In the genomic region with DNA sequence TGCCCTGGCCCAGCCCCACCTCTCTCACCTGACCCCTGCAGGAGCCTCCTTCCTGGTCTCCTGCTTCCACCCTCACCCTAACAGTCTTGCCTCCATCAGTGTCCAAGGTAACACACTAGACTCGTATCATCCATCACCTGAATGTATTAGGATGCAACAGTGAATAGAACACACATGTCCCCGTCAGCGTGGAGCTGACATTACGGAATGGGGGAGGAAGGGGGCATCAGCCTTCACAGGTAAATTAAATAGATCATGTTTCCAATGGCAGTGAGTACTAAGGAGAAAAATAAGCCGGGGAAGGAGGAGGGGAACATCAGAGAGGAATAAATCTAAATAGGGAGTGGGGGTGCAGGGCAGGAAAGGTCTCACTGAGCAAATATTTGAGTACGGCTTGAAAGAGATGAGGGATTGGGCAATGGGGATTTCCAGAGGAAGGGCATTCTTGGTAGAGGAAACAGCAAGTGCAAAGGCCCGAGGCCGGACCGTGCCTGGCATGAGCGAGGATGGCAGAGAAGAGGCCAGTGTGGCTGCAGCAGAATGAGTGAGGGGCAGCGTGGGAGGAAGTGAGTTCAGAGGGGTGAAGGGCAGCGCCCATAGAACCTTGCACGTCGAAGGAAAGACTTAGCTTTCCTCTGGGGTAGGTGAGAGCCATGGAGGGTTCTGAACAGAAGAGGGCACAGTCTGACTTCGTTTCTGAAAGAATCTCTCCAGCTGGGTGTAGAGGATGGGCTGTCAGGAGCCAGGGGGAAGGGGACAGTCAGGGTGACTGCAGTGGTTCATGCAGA, we compare ENCODE assay signal across 1 cellular context.
TF ChIP-seq lines count a peak whose summit lies in the region.

No MANE protein-coding gene starts in this region.

TF ChIP-seq in HepG2, 621 proteins besides CTCF, POLR2A, EP300 and RAD21 (continued from another document and continues in another):
- TF ChIP-seq ZNF607 (CRISPR knock-in tag; IDR thresholded peaks at IDR 0.05; ENCODE audit: borderline replicate concordance) (peak; percentile 94), ZNF772 (CRISPR knock-in tag; IDR thresholded peaks at IDR 0.05) (no peak), ZNF496 (CRISPR knock-in tag; IDR thresholded peaks at IDR 0.05; ENCODE audit: insufficient replicate concordance) (no peak), ELF4 (CRISPR knock-in tag; IDR thresholded peaks at IDR 0.05; ENCODE audit: borderline replicate concordance) (no peak), TRIM24 (CRISPR knock-in tag; IDR thresholded peaks at IDR 0.05) (peak; percentile 84), FOXO1 (CRISPR knock-in tag; IDR thresholded peaks at IDR 0.05) (peak; percentile 98), MEIS2 (CRISPR knock-in tag; IDR thresholded peaks at IDR 0.05) (no peak; the same call in 1 of the 2 replicates), RXRA (CRISPR knock-in tag; IDR thresholded peaks at IDR 0.05) (peak; percentile 96), HOXA7 (CRISPR knock-in tag; IDR thresholded peaks at IDR 0.05) (no peak), ZNF720 (CRISPR knock-in tag; IDR thresholded peaks at IDR 0.05) (no peak), SMAD1 (CRISPR knock-in tag; IDR thresholded peaks at IDR 0.05; ENCODE audit: borderline replicate concordance, low read depth) (0 out of 2 replicates have a peak, but pooled peaks have one; percentile 93), MBNL3 (CRISPR knock-in tag; conservative IDR thresholded peaks at IDR 0.05) (no peak), DNMT1 (CRISPR knock-in tag; IDR thresholded peaks at IDR 0.05) (no peak), GATAD1 (CRISPR knock-in tag; IDR thresholded peaks at IDR 0.05) (peak; percentile 80), ELF3 (CRISPR knock-in tag; IDR thresholded peaks at IDR 0.05) (peak; percentile 99), THAP11 (CRISPR knock-in tag; IDR thresholded peaks at IDR 0.05) (peak; percentile 86), AHR (CRISPR knock-in tag; IDR thresholded peaks at IDR 0.05) (peak; percentile 78), NR3C1 (CRISPR knock-in tag; IDR thresholded peaks at IDR 0.05) (no peak), RBFOX2 (IDR thresholded peaks at IDR 0.05; ENCODE audit: low read depth, low read length) (no peak), MAFF (IDR thresholded peaks at IDR 0.05; ENCODE audit: low read depth, low read length) (0 out of 2 replicates have a peak, but pooled peaks have one; percentile 11), PHF21A (CRISPR knock-in tag; IDR thresholded peaks at IDR 0.05) (peak; percentile 99)
- TF ChIP-seq, protein P1, sequence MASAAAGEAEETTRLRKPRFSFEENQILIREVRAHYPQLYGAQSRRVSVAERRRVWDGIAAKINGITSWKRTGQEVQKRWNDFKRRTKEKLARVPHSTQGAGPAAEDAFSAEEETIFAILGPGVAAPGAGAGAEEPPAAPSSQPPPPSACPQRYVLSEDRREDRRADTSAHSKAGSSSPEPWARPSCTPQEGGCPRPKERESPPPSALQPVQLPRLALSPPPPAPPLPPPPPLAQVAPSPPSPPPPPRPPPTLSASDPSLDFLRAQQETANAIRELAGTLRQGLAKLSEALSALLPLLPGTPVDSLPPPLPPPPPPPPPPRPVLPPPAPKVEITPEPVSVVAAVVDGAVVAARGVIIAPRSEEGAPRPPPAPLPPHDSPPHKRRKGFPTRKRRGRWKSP (CRISPR knock-in tag; IDR thresholded peaks at IDR 0.05): peak; percentile 57; the same call in 1 of the 2 replicates
- TF ChIP-seq, protein P2, sequence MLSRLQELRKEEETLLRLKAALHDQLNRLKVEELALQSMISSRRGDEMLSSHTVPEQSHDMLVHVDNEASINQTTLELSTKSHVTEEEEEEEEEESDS (CRISPR knock-in tag; IDR thresholded peaks at IDR 0.05; ENCODE audit: borderline replicate concordance): no peak; the same call in 1 of the 2 replicates
- TF ChIP-seq, protein P3, sequence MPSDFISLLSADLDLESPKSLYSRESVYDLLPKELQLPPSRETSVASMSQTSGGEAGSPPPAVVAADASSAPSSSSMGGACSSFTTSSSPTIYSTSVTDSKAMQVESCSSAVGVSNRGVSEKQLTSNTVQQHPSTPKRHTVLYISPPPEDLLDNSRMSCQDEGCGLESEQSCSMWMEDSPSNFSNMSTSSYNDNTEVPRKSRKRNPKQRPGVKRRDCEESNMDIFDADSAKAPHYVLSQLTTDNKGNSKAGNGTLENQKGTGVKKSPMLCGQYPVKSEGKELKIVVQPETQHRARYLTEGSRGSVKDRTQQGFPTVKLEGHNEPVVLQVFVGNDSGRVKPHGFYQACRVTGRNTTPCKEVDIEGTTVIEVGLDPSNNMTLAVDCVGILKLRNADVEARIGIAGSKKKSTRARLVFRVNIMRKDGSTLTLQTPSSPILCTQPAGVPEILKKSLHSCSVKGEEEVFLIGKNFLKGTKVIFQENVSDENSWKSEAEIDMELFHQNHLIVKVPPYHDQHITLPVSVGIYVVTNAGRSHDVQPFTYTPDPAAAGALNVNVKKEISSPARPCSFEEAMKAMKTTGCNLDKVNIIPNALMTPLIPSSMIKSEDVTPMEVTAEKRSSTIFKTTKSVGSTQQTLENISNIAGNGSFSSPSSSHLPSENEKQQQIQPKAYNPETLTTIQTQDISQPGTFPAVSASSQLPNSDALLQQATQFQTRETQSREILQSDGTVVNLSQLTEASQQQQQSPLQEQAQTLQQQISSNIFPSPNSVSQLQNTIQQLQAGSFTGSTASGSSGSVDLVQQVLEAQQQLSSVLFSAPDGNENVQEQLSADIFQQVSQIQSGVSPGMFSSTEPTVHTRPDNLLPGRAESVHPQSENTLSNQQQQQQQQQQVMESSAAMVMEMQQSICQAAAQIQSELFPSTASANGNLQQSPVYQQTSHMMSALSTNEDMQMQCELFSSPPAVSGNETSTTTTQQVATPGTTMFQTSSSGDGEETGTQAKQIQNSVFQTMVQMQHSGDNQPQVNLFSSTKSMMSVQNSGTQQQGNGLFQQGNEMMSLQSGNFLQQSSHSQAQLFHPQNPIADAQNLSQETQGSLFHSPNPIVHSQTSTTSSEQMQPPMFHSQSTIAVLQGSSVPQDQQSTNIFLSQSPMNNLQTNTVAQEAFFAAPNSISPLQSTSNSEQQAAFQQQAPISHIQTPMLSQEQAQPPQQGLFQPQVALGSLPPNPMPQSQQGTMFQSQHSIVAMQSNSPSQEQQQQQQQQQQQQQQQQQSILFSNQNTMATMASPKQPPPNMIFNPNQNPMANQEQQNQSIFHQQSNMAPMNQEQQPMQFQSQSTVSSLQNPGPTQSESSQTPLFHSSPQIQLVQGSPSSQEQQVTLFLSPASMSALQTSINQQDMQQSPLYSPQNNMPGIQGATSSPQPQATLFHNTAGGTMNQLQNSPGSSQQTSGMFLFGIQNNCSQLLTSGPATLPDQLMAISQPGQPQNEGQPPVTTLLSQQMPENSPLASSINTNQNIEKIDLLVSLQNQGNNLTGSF (CRISPR knock-in tag; IDR thresholded peaks at IDR 0.05): no peak
- TF ChIP-seq, protein P4, sequence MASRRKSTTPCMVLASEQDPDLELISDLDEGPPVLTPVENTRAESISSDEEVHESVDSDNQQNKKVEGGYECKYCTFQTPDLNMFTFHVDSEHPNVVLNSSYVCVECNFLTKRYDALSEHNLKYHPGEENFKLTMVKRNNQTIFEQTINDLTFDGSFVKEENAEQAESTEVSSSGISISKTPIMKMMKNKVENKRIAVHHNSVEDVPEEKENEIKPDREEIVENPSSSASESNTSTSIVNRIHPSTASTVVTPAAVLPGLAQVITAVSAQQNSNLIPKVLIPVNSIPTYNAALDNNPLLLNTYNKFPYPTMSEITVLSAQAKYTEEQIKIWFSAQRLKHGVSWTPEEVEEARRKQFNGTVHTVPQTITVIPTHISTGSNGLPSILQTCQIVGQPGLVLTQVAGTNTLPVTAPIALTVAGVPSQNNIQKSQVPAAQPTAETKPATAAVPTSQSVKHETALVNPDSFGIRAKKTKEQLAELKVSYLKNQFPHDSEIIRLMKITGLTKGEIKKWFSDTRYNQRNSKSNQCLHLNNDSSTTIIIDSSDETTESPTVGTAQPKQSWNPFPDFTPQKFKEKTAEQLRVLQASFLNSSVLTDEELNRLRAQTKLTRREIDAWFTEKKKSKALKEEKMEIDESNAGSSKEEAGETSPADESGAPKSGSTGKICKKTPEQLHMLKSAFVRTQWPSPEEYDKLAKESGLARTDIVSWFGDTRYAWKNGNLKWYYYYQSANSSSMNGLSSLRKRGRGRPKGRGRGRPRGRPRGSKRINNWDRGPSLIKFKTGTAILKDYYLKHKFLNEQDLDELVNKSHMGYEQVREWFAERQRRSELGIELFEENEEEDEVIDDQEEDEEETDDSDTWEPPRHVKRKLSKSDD (CRISPR knock-in tag; IDR thresholded peaks at IDR 0.05; ENCODE audit: low read depth): no peak
- TF ChIP-seq, protein P5, sequence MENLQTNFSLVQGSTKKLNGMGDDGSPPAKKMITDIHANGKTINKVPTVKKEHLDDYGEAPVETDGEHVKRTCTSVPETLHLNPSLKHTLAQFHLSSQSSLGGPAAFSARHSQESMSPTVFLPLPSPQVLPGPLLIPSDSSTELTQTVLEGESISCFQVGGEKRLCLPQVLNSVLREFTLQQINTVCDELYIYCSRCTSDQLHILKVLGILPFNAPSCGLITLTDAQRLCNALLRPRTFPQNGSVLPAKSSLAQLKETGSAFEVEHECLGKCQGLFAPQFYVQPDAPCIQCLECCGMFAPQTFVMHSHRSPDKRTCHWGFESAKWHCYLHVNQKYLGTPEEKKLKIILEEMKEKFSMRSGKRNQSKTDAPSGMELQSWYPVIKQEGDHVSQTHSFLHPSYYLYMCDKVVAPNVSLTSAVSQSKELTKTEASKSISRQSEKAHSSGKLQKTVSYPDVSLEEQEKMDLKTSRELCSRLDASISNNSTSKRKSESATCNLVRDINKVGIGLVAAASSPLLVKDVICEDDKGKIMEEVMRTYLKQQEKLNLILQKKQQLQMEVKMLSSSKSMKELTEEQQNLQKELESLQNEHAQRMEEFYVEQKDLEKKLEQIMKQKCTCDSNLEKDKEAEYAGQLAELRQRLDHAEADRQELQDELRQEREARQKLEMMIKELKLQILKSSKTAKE (CRISPR knock-in tag; IDR thresholded peaks at IDR 0.05; ENCODE audit: borderline replicate concordance): peak; percentile 95
- TF ChIP-seq, protein P6, sequence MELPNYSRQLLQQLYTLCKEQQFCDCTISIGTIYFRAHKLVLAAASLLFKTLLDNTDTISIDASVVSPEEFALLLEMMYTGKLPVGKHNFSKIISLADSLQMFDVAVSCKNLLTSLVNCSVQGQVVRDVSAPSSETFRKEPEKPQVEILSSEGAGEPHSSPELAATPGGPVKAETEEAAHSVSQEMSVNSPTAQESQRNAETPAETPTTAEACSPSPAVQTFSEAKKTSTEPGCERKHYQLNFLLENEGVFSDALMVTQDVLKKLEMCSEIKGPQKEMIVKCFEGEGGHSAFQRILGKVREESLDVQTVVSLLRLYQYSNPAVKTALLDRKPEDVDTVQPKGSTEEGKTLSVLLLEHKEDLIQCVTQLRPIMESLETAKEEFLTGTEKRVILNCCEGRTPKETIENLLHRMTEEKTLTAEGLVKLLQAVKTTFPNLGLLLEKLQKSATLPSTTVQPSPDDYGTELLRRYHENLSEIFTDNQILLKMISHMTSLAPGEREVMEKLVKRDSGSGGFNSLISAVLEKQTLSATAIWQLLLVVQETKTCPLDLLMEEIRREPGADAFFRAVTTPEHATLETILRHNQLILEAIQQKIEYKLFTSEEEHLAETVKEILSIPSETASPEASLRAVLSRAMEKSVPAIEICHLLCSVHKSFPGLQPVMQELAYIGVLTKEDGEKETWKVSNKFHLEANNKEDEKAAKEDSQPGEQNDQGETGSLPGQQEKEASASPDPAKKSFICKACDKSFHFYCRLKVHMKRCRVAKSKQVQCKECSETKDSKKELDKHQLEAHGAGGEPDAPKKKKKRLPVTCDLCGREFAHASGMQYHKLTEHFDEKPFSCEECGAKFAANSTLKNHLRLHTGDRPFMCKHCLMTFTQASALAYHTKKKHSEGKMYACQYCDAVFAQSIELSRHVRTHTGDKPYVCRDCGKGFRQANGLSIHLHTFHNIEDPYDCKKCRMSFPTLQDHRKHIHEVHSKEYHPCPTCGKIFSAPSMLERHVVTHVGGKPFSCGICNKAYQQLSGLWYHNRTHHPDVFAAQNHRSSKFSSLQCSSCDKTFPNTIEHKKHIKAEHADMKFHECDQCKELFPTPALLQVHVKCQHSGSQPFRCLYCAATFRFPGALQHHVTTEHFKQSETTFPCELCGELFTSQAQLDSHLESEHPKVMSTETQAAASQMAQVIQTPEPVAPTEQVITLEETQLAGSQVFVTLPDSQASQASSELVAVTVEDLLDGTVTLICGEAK (IDR thresholded peaks at IDR 0.05): no peak
- TF ChIP-seq, protein P6 (CRISPR knock-in tag; IDR thresholded peaks at IDR 0.05): no peak; the same call in 1 of the 2 replicates
- TF ChIP-seq, protein P7, sequence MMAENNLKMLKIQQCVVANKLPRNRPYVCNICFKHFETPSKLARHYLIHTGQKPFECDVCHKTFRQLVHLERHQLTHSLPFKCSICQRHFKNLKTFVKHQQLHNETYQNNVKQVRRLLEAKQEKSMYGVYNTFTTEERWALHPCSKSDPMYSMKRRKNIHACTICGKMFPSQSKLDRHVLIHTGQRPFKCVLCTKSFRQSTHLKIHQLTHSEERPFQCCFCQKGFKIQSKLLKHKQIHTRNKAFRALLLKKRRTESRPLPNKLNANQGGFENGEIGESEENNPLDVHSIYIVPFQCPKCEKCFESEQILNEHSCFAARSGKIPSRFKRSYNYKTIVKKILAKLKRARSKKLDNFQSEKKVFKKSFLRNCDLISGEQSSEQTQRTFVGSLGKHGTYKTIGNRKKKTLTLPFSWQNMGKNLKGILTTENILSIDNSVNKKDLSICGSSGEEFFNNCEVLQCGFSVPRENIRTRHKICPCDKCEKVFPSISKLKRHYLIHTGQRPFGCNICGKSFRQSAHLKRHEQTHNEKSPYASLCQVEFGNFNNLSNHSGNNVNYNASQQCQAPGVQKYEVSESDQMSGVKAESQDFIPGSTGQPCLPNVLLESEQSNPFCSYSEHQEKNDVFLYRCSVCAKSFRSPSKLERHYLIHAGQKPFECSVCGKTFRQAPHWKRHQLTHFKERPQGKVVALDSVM (CRISPR knock-in tag; IDR thresholded peaks at IDR 0.05): peak; percentile 69; the same call in 1 of the 2 replicates
